Comparison of ENCODE assay signal across 8 cellular contexts in genomic region chr3:149812606-149813366, GRCh38. TPM values are rescaled to one million over a fixed set of nuclear protein-coding genes. Genes with fewer than 3 reads are reported as not detected.
DNase-seq lines count a peak whose midpoint lies in the region; ATAC-seq, FAIRE-seq and TF ChIP-seq lines count a peak whose summit lies in the region.

Gene RNF13, plus strand, starts transcription at chr3:149813215. Its CDS starts 32,812 bp downstream, at chr3:149846027.

- H3K4me1 Mint-ChIP-seq in IgD-negative memory B cell, result peaks cover 39 to 62% (median 44%) of the 10 kb centered on the region in 3 donors

- H3K4me3 ChIP-seq in endothelial cell of umbilical vein (replicated peaks in 1 of 3; ENCODE audit: insufficient read depth in 1 of 3, low read depth in 1 of 3, low read length in 3 of 3), result peak within 1 kb of the TSS; percentile 59 to 84 (median 83)

- H3K4me2 ChIP-seq in endothelial cell of umbilical vein (ENCODE audit: insufficient read depth, low read length), result peak within 1 kb of the TSS; percentile 86

- BruUV-seq in endothelial cell of umbilical vein (replicated peaks; lab: Mats Ljungman, UMichigan), result no TSS peak

- intact Hi-C loops in endothelial cell of umbilical vein (cut with micrococcal nuclease), result loop anchor here (1.0 to 5.0 kb wide), 3 partner anchors 155 to 306 kb away; partner anchors contain the start of genes PFN2 and WWTR1

- no peaks in the 10 kb centered on the region for H3K36me3 Mint-ChIP-seq in IgD-negative memory B cell

- TF ChIP-seq POLR2A in endothelial cell of umbilical vein (IDR thresholded peaks at IDR 0.05; ENCODE audit: low read depth, low read length), result peak; percentile 78

- H3K9me1 ChIP-seq in endothelial cell of umbilical vein (replicated peaks; ENCODE audit: control insufficient read depth, extremely low read depth, insufficient read depth, low read length), result no peaks in the 10 kb centered on the region

- DNase-seq in DMS153 (lab: John Stamatoyannopoulos, UW) (peak; percentile 83), OCI-M1 (lab: John Stamatoyannopoulos, UW) (peak; percentile 90), activated T-cell treated with anti-CD3 and anti-CD28 coated beads for 24 hours (ENCODE audit: low read depth) (peak; percentile 87), endothelial cell of umbilical vein (ENCODE audit: low read depth, low spot score) (peak; percentile 97), middle frontal gyrus (ENCODE audit: extremely low spot score, low spot score) (peak; percentile 97)
- DNase-seq in stimulated activated CD8-positive, alpha-beta memory T cell treated with anti-CD3 and anti-CD28 coated beads, Interleukin-2, amount 100 ng/mL, for 1 hour (ENCODE audit: low read depth in 2 of 2), result peak; percentile 84 to 88

- no peaks in the 10 kb centered on the region for H3K27me3 ChIP-seq in endothelial cell of umbilical vein (ENCODE audit: control insufficient read depth in 2 of 2, insufficient read depth in 2 of 2, low read length in 2 of 2)

- peak within 1 kb of the TSS; percentile 99 to 100 (median 100) for H3K4me3 Mint-ChIP-seq in IgD-negative memory B cell

- H3K79me2 ChIP-seq in endothelial cell of umbilical vein (ENCODE audit: control insufficient read depth, insufficient read depth, low read length), result peaks cover 20% of the 10 kb centered on the region

- H3K27me3 Mint-ChIP-seq in IgD-negative memory B cell, result peaks cover 1% of the 10 kb centered on the region

- POLR2A ChIA-PET in endothelial cell of umbilical vein (lab: Charles Lee), result no interaction called here

- no peaks in the 10 kb centered on the region for H3K9me3 Mint-ChIP-seq in IgD-negative memory B cell

- dilution Hi-C loops in endothelial cell of umbilical vein (cut with MboI; ENCODE audit: extremely low pct_ligation_motif_present, low sequenced_read_pairs), result no loop called here

- peak; percentile 91 for FAIRE-seq in endothelial cell of umbilical vein (lab: Jason Lieb, UNC)

- CTCF ChIA-PET in endothelial cell of umbilical vein (lab: Charles Lee), result interaction anchor here (0.9 to 1.6 kb wide), 4 partner anchors 41 to 320 kb away, joined by 3 to 4 read pairs (median 4); partner anchors contain the start of gene COMMD2

- no peak for TF ChIP-seq CTCF in endothelial cell of umbilical vein (IDR thresholded peaks at IDR 0.05; ENCODE audit: extremely low read depth in 1 of 2, insufficient read depth in 1 of 2, low read depth in 1 of 2, low read length in 2 of 2)

- no peaks in the 10 kb centered on the region for H4K20me1 ChIP-seq in endothelial cell of umbilical vein (replicated peaks; ENCODE audit: control insufficient read depth, extremely low read depth, insufficient read depth, low read length)

- peak within 1 kb of the TSS; percentile 94 to 100 (median 99) for H3K27ac Mint-ChIP-seq in IgD-negative memory B cell

- ATAC-seq in GM21576 (IDR thresholded peaks at IDR 0.05; ENCODE audit: unreplicated experiment), result peak; percentile 95

- no peaks in the 10 kb centered on the region for H3K36me3 ChIP-seq in endothelial cell of umbilical vein (ENCODE audit: control insufficient read depth in 2 of 2, extremely low read depth in 1 of 2, insufficient read depth in 2 of 2, low read length in 2 of 2)

- H3K27ac ChIP-seq in endothelial cell of umbilical vein (ENCODE audit: insufficient read depth, low read depth, low read length), result peak within 1 kb of the TSS; percentile 65

- H2AFZ ChIP-seq in endothelial cell of umbilical vein (ENCODE audit: low read depth, low read length), result peak within 1 kb of the TSS; percentile 83

- H3K9ac ChIP-seq in endothelial cell of umbilical vein (replicated peaks; ENCODE audit: extremely low read depth, insufficient read depth, low read length), result peak within 1 kb of the TSS; percentile 67

- H3K4me1 ChIP-seq in endothelial cell of umbilical vein (ENCODE audit: control insufficient read depth, extremely low read depth, insufficient read depth, low read length), result peaks cover 24% of the 10 kb centered on the region

- H3K9me3 ChIP-seq in endothelial cell of umbilical vein (replicated peaks; ENCODE audit: control insufficient read depth, insufficient read depth, low read length), result no peaks in the 10 kb centered on the region

TF ChIP-seq in endothelial cell of umbilical vein, 7 proteins besides CTCF, POLR2A, EP300 and RAD21:
- TF ChIP-seq POLR2AphosphoS5 (IDR thresholded peaks at IDR 0.05; ENCODE audit: insufficient read depth, low read depth, low read length) (peak; percentile 84), MAX (IDR thresholded peaks at IDR 0.05; ENCODE audit: insufficient read depth, insufficient read length) (no peak), MYC (IDR thresholded peaks at IDR 0.05; ENCODE audit: low read depth, low read length) (no peak)

RNA-seq across cellular contexts. Expression of gene RNF13, which starts in this region (rescaled TPM):
- polyA plus RNA-seq in IgD-negative memory B cell (121 TPM), endothelial cell of umbilical vein (14.8 and 16.4 TPM in 2 replicates)
- 27.1 and 29.5 TPM in 2 replicates for total RNA-seq in endothelial cell of umbilical vein
- polyA plus RNA-seq in endothelial cell of umbilical vein (2011; cell fraction: cytosol; rRNA removed), result 20.3 and 22.2 TPM in 2 replicates
- polyA plus RNA-seq in endothelial cell of umbilical vein (2011; cell fraction: nucleus; rRNA removed), result 23.1 and 24.2 TPM in 2 replicates
- polyA plus RNA-seq in endothelial cell of umbilical vein (2012), result 18.0 and 28.6 TPM in 2 replicates
- polyA minus RNA-seq in endothelial cell of umbilical vein, result 39.7 and 49.4 TPM in 2 replicates
- polyA minus RNA-seq in endothelial cell of umbilical vein (2011; cell fraction: cytosol; rRNA and poly(A)+ RNA removed), result 97.7 TPM
- 40.5 and 42.7 TPM in 2 replicates for polyA minus RNA-seq in endothelial cell of umbilical vein (2011; cell fraction: nucleus; rRNA and poly(A)+ RNA removed)

Comparison
In these comparisons a context has a peak if more than half of its experiments do, and no peak if none do; other contexts are left out.
1. Peak in every context shown above with its lines: DNase-seq, ATAC-seq, H3K4me3 ChIP-seq and H3K27ac ChIP-seq.